8 cellular contexts compared by ENCODE assay signal in the genomic region with DNA sequence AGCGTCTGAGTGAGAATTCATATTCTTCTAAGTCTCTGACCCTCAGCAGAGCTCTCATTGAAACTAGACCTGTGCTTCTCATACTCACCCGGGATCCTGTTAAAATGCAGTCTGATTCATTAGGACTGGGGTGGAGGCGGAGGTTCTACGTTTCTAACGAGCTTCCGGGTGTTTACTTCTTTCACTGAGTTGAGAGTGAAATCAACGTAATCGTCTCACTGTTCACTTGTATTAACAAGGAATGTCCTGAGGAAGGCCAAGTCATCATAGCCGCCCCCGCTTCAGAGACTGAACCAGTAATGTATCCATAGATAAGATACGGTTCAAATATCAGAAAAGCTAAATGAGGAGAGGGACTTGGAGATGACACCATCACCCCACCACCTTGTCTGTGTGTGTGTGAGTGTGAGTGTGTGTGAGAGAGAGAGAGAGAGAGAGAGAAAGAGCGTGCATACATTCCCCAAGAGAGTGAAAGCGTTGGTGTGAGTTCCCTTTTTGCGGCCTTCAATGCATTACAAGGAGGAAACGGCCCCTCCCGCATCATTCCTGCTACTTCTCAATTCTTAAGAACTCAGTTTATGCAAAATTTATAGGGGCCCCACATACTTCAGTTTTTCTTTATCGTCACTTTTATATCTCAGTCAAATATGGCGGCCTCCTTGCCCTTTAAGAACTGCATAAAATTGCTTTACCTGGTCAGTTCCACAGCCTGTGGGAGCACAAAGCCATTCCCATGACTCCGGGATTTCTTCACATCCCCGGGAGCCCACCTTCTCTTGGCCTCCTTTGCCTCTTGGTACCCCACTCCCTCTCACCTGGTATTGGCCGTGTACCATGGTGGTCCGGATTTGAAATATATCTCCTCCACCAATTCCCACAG. TPM values are rescaled to one million over a fixed set of nuclear protein-coding genes. Genes with fewer than 3 reads are reported as not detected.
A peak's percentile ranks its signal among the peaks of the same experiment; 100 is the strongest.
DNase-seq lines count a peak whose midpoint lies in the region; ATAC-seq and TF ChIP-seq lines count a peak whose summit lies in the region.

No MANE protein-coding gene starts in this region.

- ATAC-seq in GM21723 (IDR thresholded peaks at IDR 0.05; ENCODE audit: unreplicated experiment): peak; percentile 83

- H3K27ac ChIP-seq in rectal smooth muscle tissue (ENCODE audit: low read depth, low read length) (no peak overlapping the region), RWPE1 (no peak overlapping the region)

- H3K9ac ChIP-seq in rectal smooth muscle tissue (ENCODE audit: low read length): no peak overlapping the region

- H3K27me3 ChIP-seq in rectal smooth muscle tissue (ENCODE audit: control insufficient read depth, insufficient read depth, low read length): no peaks in the 10 kb centered on the region

- H3K4me3 ChIP-seq in rectal smooth muscle tissue (ENCODE audit: low read length): peak overlapping the region; percentile 8

- no peaks in the 10 kb centered on the region for H3K27me3 Mint-ChIP-seq in MCF 10A (ENCODE audit: insufficient read depth, unreplicated experiment)

- no TSS peak for BruUV-seq in MCF 10A (replicated peaks; lab: Mats Ljungman, UMichigan)

- no peak overlapping the region for H3K4me3 Mint-ChIP-seq in MCF 10A (ENCODE audit: unreplicated experiment)

- no peaks in the 10 kb centered on the region for H3K9me3 Mint-ChIP-seq in MCF 10A (ENCODE audit: unreplicated experiment)

- intact Hi-C loops in MCF 10A (cut with micrococcal nuclease): no loop called here

- TF ChIP-seq CTCF in MCF 10A (IDR thresholded peaks at IDR 0.05; ENCODE audit: unreplicated experiment): no peak
- TF ChIP-seq CTCF in RWPE1 (conservative IDR thresholded peaks at IDR 0.05; ENCODE audit: low read depth): no peak

- no peak overlapping the region for H3K27ac Mint-ChIP-seq in MCF 10A (ENCODE audit: low read depth, unreplicated experiment)

- POLR2A ChIA-PET in MCF 10A (lab: Yijun Ruan, JAX) (interaction anchor here (0.6 to 1.0 kb wide), 2 partner anchors 39 to 201 kb away, joined by 3 read pairs; no protein-coding TSS in a partner anchor), RWPE1 (lab: Yijun Ruan, JAX; ENCODE audit: low non-redundant PET) (no interaction called here)

- no peaks in the 10 kb centered on the region for H3K36me3 Mint-ChIP-seq in MCF 10A (ENCODE audit: insufficient read depth, unreplicated experiment)

- H3K4me1 ChIP-seq in rectal smooth muscle tissue (ENCODE audit: control insufficient read depth, insufficient read depth, low read length): no peaks in the 10 kb centered on the region

- peak; percentile 79 for DNase-seq in GDM1 (lab: John Stamatoyannopoulos, UW)
- DNase-seq in NAMALWA (ENCODE audit: low spot score): peak; percentile 37
- DNase-seq in activated effector memory CD4-positive, alpha-beta T cell treated with Interleukin-2 at 50 U/mL for 16 hours: peak; percentile 18
- DNase-seq in NCI-H2107 treated with DMSO at 0.1 percent for 48 hours (lab: John Stamatoyannopoulos, UW; ENCODE audit: unreplicated experiment): no peak
- no peak for DNase-seq in MCF 10A (ENCODE audit: unreplicated experiment)
- DNase-seq in RWPE1 (ENCODE audit: low spot score): no peak

- H3K4me1 Mint-ChIP-seq in MCF 10A (ENCODE audit: insufficient read depth, unreplicated experiment): no peaks in the 10 kb centered on the region

- CTCF ChIA-PET in MCF 10A (lab: Yijun Ruan, JAX) (interaction anchor here (0.6 kb wide), 1 partner anchor 956 kb away, joined by 3 read pairs; no protein-coding TSS in a partner anchor), RWPE1 (lab: Yijun Ruan, JAX) (no interaction called here)

- no peaks in the 10 kb centered on the region for H3K36me3 ChIP-seq in rectal smooth muscle tissue (ENCODE audit: control insufficient read depth, insufficient read depth, low read length)

RNA-seq across cellular contexts. Expression of a gene that starts 19.8 kb away (rescaled TPM):
- 1.2 and 1.8 TPM in 2 replicates for total RNA-seq in MCF 10A (2022)

RNA-seq across cellular contexts. Expression of a gene that starts 32.4 kb away (rescaled TPM):
- 136 and 215 TPM in 2 replicates for total RNA-seq in MCF 10A (2022)

Comparison
In these comparisons a context has a peak if more than half of its experiments do, and no peak if none do; other contexts are left out.
1. DNase-seq: peak in GDM1 (single experiment), NAMALWA (single experiment) and activated effector memory CD4-positive, alpha-beta T cell treated with Interleukin-2 at 50 U/mL for 16 hours (single experiment); none in NCI-H2107 treated with DMSO at 0.1 percent for 48 hours (single experiment), MCF 10A (single experiment) and RWPE1 (single experiment).